15 cellular contexts compared by ENCODE assay signal in genomic region chr20:21607971-21608735, GRCh38.
A peak's percentile ranks its signal among the peaks of the same experiment; 100 is the strongest.
DNase-seq lines count a peak whose midpoint lies in the region; ATAC-seq and TF ChIP-seq lines count a peak whose summit lies in the region.
"Had no signal": no experiment of that assay in that cellular context is flagged by ENCODE, and none has a peak within 500 bp of the region (broad histone marks: within the 10 kb centered on the region; RNA-seq: fewer than 3 reads in every experiment).

No MANE protein-coding gene starts in this region.

- intact Hi-C loops in MCF 10A (cut with micrococcal nuclease), result no loop called here

- H2BK12ac ChIP-seq in neuronal stem cell (ENCODE audit: low read length), result no peak overlapping the region

- H3K27me3 ChIP-seq in neuronal stem cell (ENCODE audit: control insufficient read depth in 3 of 3, insufficient read depth in 3 of 3, low read depth in 1 of 3, low read length in 3 of 3), result no peaks in the 10 kb centered on the region

- peaks cover 33% of the 10 kb centered on the region for H3K27me3 Mint-ChIP-seq in MCF 10A (ENCODE audit: insufficient read depth, unreplicated experiment)
- peaks cover 3% of the 10 kb centered on the region for H3K27me3 Mint-ChIP-seq in activated CD8-positive, alpha-beta T cell treated with anti-CD3 and anti-CD28 coated beads, Interleukin-2, amount 10 ng/mL, durations not matched to agents 7 days and 5 days (ENCODE audit: low read depth)

- no peak overlapping the region for H3K27ac ChIP-seq in neuronal stem cell (replicated peaks; ENCODE audit: low read length)
- H3K27ac ChIP-seq: HL-60, RWPE1, spleen had no signal

- POLR2A ChIA-PET in MCF 10A (lab: Yijun Ruan, JAX), result no interaction called here
- POLR2A ChIA-PET in activated CD8-positive, alpha-beta T cell treated with anti-CD3 and anti-CD28 coated beads, Interleukin-2, amount 10 ng/mL, durations not matched to agents 7 days and 5 days (lab: Charles Lee), result no interaction called here

- H2BK15ac ChIP-seq in neuronal stem cell (ENCODE audit: low read length), result no peak overlapping the region

- H3K23ac ChIP-seq in neuronal stem cell (ENCODE audit: low read depth, low read length, poor library complexity), result no peak overlapping the region

- DNase-seq in COR-L47 (lab: John Stamatoyannopoulos, UW), result peak; percentile 93
- peak; percentile 84 to 93 for DNase-seq in NCI-H2081 (lab: John Stamatoyannopoulos, UW)
- no peak for DNase-seq in MCF 10A (ENCODE audit: unreplicated experiment)
- DNase-seq in neuronal stem cell (ENCODE audit: low spot score), result no peak
- no peak for DNase-seq in activated T-cell treated with anti-CD3 and anti-CD28 coated beads for 4 hours
- no peak for DNase-seq in stimulated activated CD8-positive, alpha-beta memory T cell treated with anti-CD3 and anti-CD28 coated beads, Interleukin-4, amount 100 ng/mL, for 48 hours
- no peak for DNase-seq in activated CD8-positive, alpha-beta T cell treated with anti-CD3 and anti-CD28 coated beads, Interleukin-2, amount 10 ng/mL, durations not matched to agents 7 days and 5 days
- no peak for DNase-seq in stimulated activated CD4-positive, alpha-beta T cell treated with anti-CD3 and anti-CD28 coated beads, Interleukin-15, amount 100 ng/mL, for 24 hours
- DNase-seq: activated CD4-positive, alpha-beta T cell treated with anti-CD3 and anti-CD28 coated beads for 48 hours; activated naive CD4-positive, alpha-beta T cell; CD4-positive, alpha-beta memory T cell; effector CD4-positive, alpha-beta T cell; spleen had no signal

- no peak overlapping the region for H3K9ac ChIP-seq in neuronal stem cell (ENCODE audit: low read depth, low read length, poor library complexity)

- peak overlapping the region; percentile 13 for H3K4me3 Mint-ChIP-seq in MCF 10A (ENCODE audit: unreplicated experiment)
- H3K4me3 Mint-ChIP-seq in activated CD8-positive, alpha-beta T cell treated with anti-CD3 and anti-CD28 coated beads, Interleukin-2, amount 10 ng/mL, durations not matched to agents 7 days and 5 days, result no peak overlapping the region
- H3K4me3 Mint-ChIP-seq: CD4-positive, alpha-beta memory T cell had no signal

- no peak for ATAC-seq in activated CD8-positive, alpha-beta T cell treated with anti-CD3 and anti-CD28 coated beads, Interleukin-2, amount 10 ng/mL, durations not matched to agents 7 days and 5 days

- peak overlapping the region; percentile 17 for H3K27ac Mint-ChIP-seq in MCF 10A (ENCODE audit: low read depth, unreplicated experiment)
- no peak overlapping the region for H3K27ac Mint-ChIP-seq in activated CD8-positive, alpha-beta T cell treated with anti-CD3 and anti-CD28 coated beads, Interleukin-2, amount 10 ng/mL, durations not matched to agents 7 days and 5 days
- H3K27ac Mint-ChIP-seq: CD4-positive, alpha-beta memory T cell had no signal

- peak overlapping the region; percentile 23 for H2AFZ ChIP-seq in neuronal stem cell (ENCODE audit: low read length)

- H2AK5ac ChIP-seq in neuronal stem cell (ENCODE audit: low read depth, low read length), result no peak overlapping the region

- H3K4me1 ChIP-seq in neuronal stem cell (ENCODE audit: control insufficient read depth in 2 of 2, insufficient read depth in 1 of 2, low read depth in 1 of 2, low read length in 2 of 2), result no peaks in the 10 kb centered on the region
- H3K4me1 ChIP-seq: spleen had no signal

- peaks cover 13% of the 10 kb centered on the region for H3K9me3 Mint-ChIP-seq in MCF 10A (ENCODE audit: unreplicated experiment)
- H3K9me3 Mint-ChIP-seq in activated CD8-positive, alpha-beta T cell treated with anti-CD3 and anti-CD28 coated beads, Interleukin-2, amount 10 ng/mL, durations not matched to agents 7 days and 5 days (ENCODE audit: insufficient read depth), result peaks cover 4% of the 10 kb centered on the region

- H3K14ac ChIP-seq in neuronal stem cell (ENCODE audit: low read length), result no peak overlapping the region

- H4K91ac ChIP-seq in neuronal stem cell (ENCODE audit: low read depth, low read length, poor library complexity), result no peak overlapping the region

- CTCF ChIA-PET in MCF 10A (lab: Yijun Ruan, JAX), result interaction anchor here (0.5 to 2.1 kb wide), 6 partner anchors 29 to 1239 kb away, joined by 3 to 6 read pairs (median 4); no protein-coding TSS in a partner anchor
- CTCF ChIA-PET in activated CD8-positive, alpha-beta T cell treated with anti-CD3 and anti-CD28 coated beads, Interleukin-2, amount 10 ng/mL, durations not matched to agents 7 days and 5 days (lab: Charles Lee), result no interaction called here

- no peak overlapping the region for H3K4me3 ChIP-seq in neuronal stem cell (ENCODE audit: low read length in 2 of 2)
- H3K4me3 ChIP-seq: spleen had no signal

- no peaks in the 10 kb centered on the region for H3K4me1 Mint-ChIP-seq in MCF 10A (ENCODE audit: insufficient read depth, unreplicated experiment)
- no peaks in the 10 kb centered on the region for H3K4me1 Mint-ChIP-seq in activated CD8-positive, alpha-beta T cell treated with anti-CD3 and anti-CD28 coated beads, Interleukin-2, amount 10 ng/mL, durations not matched to agents 7 days and 5 days (ENCODE audit: low read depth)
- H3K4me1 Mint-ChIP-seq: CD4-positive, alpha-beta memory T cell had no signal

- H3K36me3 Mint-ChIP-seq in MCF 10A (ENCODE audit: insufficient read depth, unreplicated experiment), result no peaks in the 10 kb centered on the region
- H3K36me3 Mint-ChIP-seq in activated CD8-positive, alpha-beta T cell treated with anti-CD3 and anti-CD28 coated beads, Interleukin-2, amount 10 ng/mL, durations not matched to agents 7 days and 5 days (ENCODE audit: low read depth), result no peaks in the 10 kb centered on the region

- H3K4ac ChIP-seq in neuronal stem cell (ENCODE audit: low read length), result no peak overlapping the region

- H4K8ac ChIP-seq in neuronal stem cell (ENCODE audit: low read depth, low read length), result no peak overlapping the region

- H3K4me2 ChIP-seq in neuronal stem cell (ENCODE audit: insufficient read depth, low read length, poor library complexity, severe bottlenecking), result no peak overlapping the region

- H2BK5ac ChIP-seq in neuronal stem cell (ENCODE audit: low read length), result no peak overlapping the region

- H3K9me3 ChIP-seq in neuronal stem cell (replicated peaks in 1 of 2; ENCODE audit: control insufficient read depth in 2 of 2, insufficient read depth in 1 of 2, low read depth in 1 of 2, low read length in 2 of 2), result no peaks in the 10 kb centered on the region

- WGBS in neuronal stem cell (ENCODE audit: extremely low coverage in 2 of 2, insufficient read length in 2 of 2, insufficient replicate concordance in 1 of 2), 2 donors, result no CpG with 5 or more reads among the region's 38 CpGs

- H2BK120ac ChIP-seq in neuronal stem cell (ENCODE audit: low read depth, low read length), result no peak overlapping the region

- no peaks in the 10 kb centered on the region for H3K36me3 ChIP-seq in neuronal stem cell (replicated peaks in 1 of 2; ENCODE audit: control insufficient read depth in 2 of 2, insufficient read depth in 2 of 2, low read length in 2 of 2)
- H3K36me3 ChIP-seq: spleen had no signal

- H3K18ac ChIP-seq in neuronal stem cell (ENCODE audit: low read length), result peak overlapping the region; percentile 72

- no peak for TF ChIP-seq CTCF in MCF 10A (IDR thresholded peaks at IDR 0.05; ENCODE audit: unreplicated experiment)

- H3K79me1 ChIP-seq in neuronal stem cell (ENCODE audit: low read depth, low read length), result no peaks in the 10 kb centered on the region

- BruUV-seq in MCF 10A (replicated peaks; lab: Mats Ljungman, UMichigan), result no TSS peak

Comparison
In these comparisons a context has a peak if more than half of its experiments do, and no peak if none do; other contexts are left out.
1. DNase-seq: peak in COR-L47 (single experiment) and NCI-H2081 (2 of 2); none in MCF 10A (single experiment), neuronal stem cell (single experiment), activated T-cell treated with anti-CD3 and anti-CD28 coated beads for 4 hours (single experiment), stimulated activated CD8-positive, alpha-beta memory T cell treated with anti-CD3 and anti-CD28 coated beads, Interleukin-4, amount 100 ng/mL, for 48 hours (single experiment), activated CD8-positive, alpha-beta T cell treated with anti-CD3 and anti-CD28 coated beads, Interleukin-2, amount 10 ng/mL, durations not matched to agents 7 days and 5 days (single experiment) and stimulated activated CD4-positive, alpha-beta T cell treated with anti-CD3 and anti-CD28 coated beads, Interleukin-15, amount 100 ng/mL, for 24 hours (single experiment).